9 cellular contexts compared by ENCODE assay signal in genomic region chr17:67289174-67289876, GRCh38. TPM values are rescaled to one million over a fixed set of nuclear protein-coding genes. Genes with fewer than 3 reads are reported as not detected.
DNase-seq lines count a peak whose midpoint lies in the region; ATAC-seq and TF ChIP-seq lines count a peak whose summit lies in the region.
"Had no signal": no experiment of that assay in that cellular context is flagged by ENCODE, and none has a peak within 500 bp of the region (broad histone marks: within the 10 kb centered on the region; RNA-seq: fewer than 3 reads in every experiment).

No MANE protein-coding gene starts in this region.

- POLR2A ChIA-PET in activated CD8-positive, alpha-beta T cell treated with anti-CD3 and anti-CD28 coated beads for 36 hours (lab: Charles Lee) = no interaction called here

- TF ChIP-seq EP300 in esophagus muscularis mucosa (IDR thresholded peaks at IDR 0.05) = no peak

- H3K27me3 ChIP-seq in esophagus muscularis mucosa = no peaks in the 10 kb centered on the region

- WGBS in esophagus muscularis mucosa = 6% methylated on average over 14 of the region's 14 CpGs

- H3K9me3 Mint-ChIP-seq in activated CD8-positive, alpha-beta T cell treated with anti-CD3 and anti-CD28 coated beads for 36 hours = no peaks in the 10 kb centered on the region
- H3K9me3 Mint-ChIP-seq: activated naive CD4-positive, alpha-beta T cell treated with anti-CD3 and anti-CD28 coated beads, Interleukin-2, amount 50 U/mL, for 24 hours had no signal

- no peaks in the 10 kb centered on the region for H3K36me3 Mint-ChIP-seq in activated CD8-positive, alpha-beta T cell treated with anti-CD3 and anti-CD28 coated beads for 36 hours (ENCODE audit: low read depth)
- H3K36me3 Mint-ChIP-seq: activated naive CD4-positive, alpha-beta T cell treated with anti-CD3 and anti-CD28 coated beads, Interleukin-2, amount 50 U/mL, for 24 hours had no signal

- CTCF ChIA-PET in activated CD8-positive, alpha-beta T cell treated with anti-CD3 and anti-CD28 coated beads for 36 hours (lab: Charles Lee) = interaction anchor here (0.7 to 4.2 kb wide), 2 partner anchors 67 to 1076 kb away, joined by 3 to 27 read pairs; no protein-coding TSS in a partner anchor

- no peaks in the 10 kb centered on the region for H3K9me3 ChIP-seq in esophagus muscularis mucosa

- H3K4me3 Mint-ChIP-seq in activated CD8-positive, alpha-beta T cell treated with anti-CD3 and anti-CD28 coated beads for 36 hours = no peak overlapping the region
- H3K4me3 Mint-ChIP-seq: activated naive CD4-positive, alpha-beta T cell treated with anti-CD3 and anti-CD28 coated beads, Interleukin-2, amount 50 U/mL, for 24 hours had no signal

- H3K27me3 Mint-ChIP-seq in activated CD8-positive, alpha-beta T cell treated with anti-CD3 and anti-CD28 coated beads for 36 hours = no peaks in the 10 kb centered on the region
- H3K27me3 Mint-ChIP-seq: activated naive CD4-positive, alpha-beta T cell treated with anti-CD3 and anti-CD28 coated beads, Interleukin-2, amount 50 U/mL, for 24 hours had no signal

- peak; percentile 46 for DNase-seq in NCI-H2227 (lab: John Stamatoyannopoulos, UW; ENCODE audit: unreplicated experiment)
- DNase-seq in NCI-H2227 treated with DMSO at 0.1 percent for 48 hours (lab: John Stamatoyannopoulos, UW) = no peak
- peak; percentile 92 for DNase-seq in esophagus muscularis mucosa (ENCODE audit: extremely low spot score)
- peak; percentile 74 for DNase-seq in mucosa of gallbladder (ENCODE audit: low spot score)
- DNase-seq in activated CD8-positive, alpha-beta T cell treated with anti-CD3 and anti-CD28 coated beads for 36 hours = no peak

- H3K36me3 ChIP-seq in esophagus muscularis mucosa = no peaks in the 10 kb centered on the region

- intact Hi-C loops in esophagus muscularis mucosa (cut with DNase I) = no loop called here
- intact Hi-C loops in activated CD8-positive, alpha-beta T cell treated with anti-CD3 and anti-CD28 coated beads for 36 hours (cut with micrococcal nuclease) = no loop called here

- no peaks in the 10 kb centered on the region for H3K4me1 Mint-ChIP-seq in activated CD8-positive, alpha-beta T cell treated with anti-CD3 and anti-CD28 coated beads for 36 hours (ENCODE audit: low read depth)

- peak overlapping the region in 3 of 4 donors; percentile 19 to 32 (median 22) for H3K4me3 ChIP-seq in esophagus muscularis mucosa

- no peak overlapping the region for H3K27ac ChIP-seq in esophagus muscularis mucosa (replicated peaks in 1 of 4)

- peaks cover 8 to 30% (median 27%) of the 10 kb centered on the region in 4 donors for H3K4me1 ChIP-seq in esophagus muscularis mucosa

- no peak for ATAC-seq in HG03097 (IDR thresholded peaks at IDR 0.05; ENCODE audit: low FRiP score, unreplicated experiment)
- ATAC-seq in activated CD8-positive, alpha-beta T cell treated with anti-CD3 and anti-CD28 coated beads for 36 hours = no peak
- no peak for ATAC-seq in HG02571 (IDR thresholded peaks at IDR 0.05; ENCODE audit: unreplicated experiment)
- no peak for ATAC-seq in GM21381 (IDR thresholded peaks at IDR 0.05; ENCODE audit: unreplicated experiment)

- TF ChIP-seq CTCF in esophagus muscularis mucosa (IDR thresholded peaks at IDR 0.05) = no peak
- TF ChIP-seq CTCF in activated CD8-positive, alpha-beta T cell treated with anti-CD3 and anti-CD28 coated beads for 36 hours (IDR thresholded peaks at IDR 0.05) = no peak

- H3K27ac Mint-ChIP-seq in activated CD8-positive, alpha-beta T cell treated with anti-CD3 and anti-CD28 coated beads for 36 hours = no peak overlapping the region
- H3K27ac Mint-ChIP-seq: activated naive CD4-positive, alpha-beta T cell treated with anti-CD3 and anti-CD28 coated beads, Interleukin-2, amount 50 U/mL, for 24 hours had no signal

- TF ChIP-seq POLR2A in esophagus muscularis mucosa (IDR thresholded peaks at IDR 0.05; ENCODE audit: low read depth) = no peak

RNA-seq across cellular contexts. Expression of gene HELZ, which starts 44.3 kb away (rescaled TPM):
- total RNA-seq in esophagus muscularis mucosa (10 to 100 TPM; 35.0 to 62.3 (median 45.8) TPM), mucosa of gallbladder (49.5 TPM)
- 10 to 100 TPM; 74.4 to 74.9 TPM for total RNA-seq in activated CD8-positive, alpha-beta T cell treated with anti-CD3 and anti-CD28 coated beads for 36 hours

Comparison
In these comparisons a context has a peak if more than half of its experiments do, and no peak if none do; other contexts are left out.
1. DNase-seq: peak in NCI-H2227 (single experiment), esophagus muscularis mucosa (single experiment) and mucosa of gallbladder (single experiment); none in NCI-H2227 treated with DMSO at 0.1 percent for 48 hours (single experiment) and activated CD8-positive, alpha-beta T cell treated with anti-CD3 and anti-CD28 coated beads for 36 hours (single experiment).